ENCODE assay signal across 13 cellular contexts in the genomic region with DNA sequence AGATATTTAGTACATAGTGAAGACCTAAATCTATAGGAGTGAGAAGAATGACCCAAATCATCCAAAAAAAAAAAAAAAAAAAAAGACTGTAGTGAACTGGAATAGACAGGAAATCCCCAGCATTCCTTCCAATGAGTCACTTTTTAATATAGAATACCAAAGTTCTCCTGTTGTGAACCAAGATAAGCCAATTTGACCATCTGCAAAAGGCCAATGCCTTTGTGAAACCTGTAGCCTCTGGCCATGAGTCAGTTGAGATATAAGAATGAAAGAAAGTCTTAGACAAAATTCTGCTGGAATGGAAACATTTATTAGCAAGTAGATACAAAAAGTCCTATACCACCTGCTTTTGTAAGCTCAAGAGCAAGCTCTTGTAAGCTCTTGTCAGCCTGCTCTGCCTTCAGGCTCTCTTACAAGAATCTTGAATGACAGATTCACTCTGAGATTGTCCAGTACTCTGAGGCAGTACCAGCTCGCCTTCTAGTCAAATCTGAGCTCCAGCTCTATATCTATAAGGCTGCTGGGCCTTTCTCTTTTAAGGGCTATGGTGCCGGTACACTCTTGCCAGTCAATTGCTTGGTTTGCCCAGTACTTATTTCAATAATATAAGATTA.
DNase-seq lines count a peak whose midpoint lies in the region; ATAC-seq and TF ChIP-seq lines count a peak whose summit lies in the region.
"Had no signal": no experiment of that assay in that cellular context is flagged by ENCODE, and none has a peak within 500 bp of the region (broad histone marks: within the 10 kb centered on the region; RNA-seq: fewer than 3 reads in every experiment).

No MANE protein-coding gene starts in this region.

- H3K36me3 Mint-ChIP-seq in activated CD4-positive, alpha-beta memory T cell treated with anti-CD3 and anti-CD28 coated beads, Interleukin-2, amount 10 ng/mL, durations not matched to agents 7 days and 5 days (ENCODE audit: low read depth) = no peaks in the 10 kb centered on the region

- H2BK5ac ChIP-seq in mesendoderm (ENCODE audit: low read length) = no peak overlapping the region

- H3K79me1 ChIP-seq in mesendoderm (ENCODE audit: low read length) = no peaks in the 10 kb centered on the region

- peaks cover 5% of the 10 kb centered on the region for H3K9me3 Mint-ChIP-seq in activated CD4-positive, alpha-beta memory T cell treated with anti-CD3 and anti-CD28 coated beads, Interleukin-2, amount 10 ng/mL, durations not matched to agents 7 days and 5 days

- CTCF ChIA-PET in activated CD4-positive, alpha-beta memory T cell treated with anti-CD3 and anti-CD28 coated beads, Interleukin-2, amount 10 ng/mL, durations not matched to agents 7 days and 5 days (lab: Charles Lee) = no interaction called here

- POLR2A ChIA-PET in activated CD4-positive, alpha-beta memory T cell treated with anti-CD3 and anti-CD28 coated beads, Interleukin-2, amount 10 ng/mL, durations not matched to agents 7 days and 5 days (lab: Charles Lee) = no interaction called here

- H3K79me2 ChIP-seq in mesendoderm (ENCODE audit: control insufficient read depth, insufficient read depth, low read length) = no peaks in the 10 kb centered on the region

- no peak overlapping the region for H3K4me3 ChIP-seq in mesendoderm (ENCODE audit: low read length)
- H3K4me3 ChIP-seq: right lobe of liver, transverse colon had no signal

- no peak overlapping the region for H3K4ac ChIP-seq in mesendoderm (ENCODE audit: low read depth, low read length)

- WGBS in mesendoderm (ENCODE audit: extremely low coverage, insufficient coverage, low lambda C conversion rate) = no CpG with 5 or more reads among the region's 2 CpGs

- H3K36me3 ChIP-seq in mesendoderm (ENCODE audit: control insufficient read depth, insufficient read depth, low read length) = no peaks in the 10 kb centered on the region
- H3K36me3 ChIP-seq: right lobe of liver, transverse colon had no signal

- in situ Hi-C loops in GM13976 (cut with MboI; ENCODE audit: low sequenced_read_pairs, unreplicated experiment) = no loop called here

- peak overlapping the region; percentile 36 for H2BK15ac ChIP-seq in mesendoderm (replicated peaks; ENCODE audit: low read depth)

- H2BK120ac ChIP-seq in mesendoderm (ENCODE audit: low read depth, low read length) = no peak overlapping the region

- H3K27ac ChIP-seq in mesendoderm (ENCODE audit: low read depth, low read length) = no peak overlapping the region
- H3K27ac ChIP-seq: right lobe of liver, transverse colon, VCaP had no signal

- no peaks in the 10 kb centered on the region for H3K4me1 ChIP-seq in mesendoderm (ENCODE audit: control insufficient read depth, low read depth, low read length)
- H3K4me1 ChIP-seq: right lobe of liver, transverse colon had no signal

- TF ChIP-seq CTCF in GM13976 (IDR thresholded peaks at IDR 0.05; ENCODE audit: borderline replicate concordance, control extremely low read depth, extremely low read depth, insufficient read depth, missing control alignments) = no peak

- H3K27me3 Mint-ChIP-seq in activated CD4-positive, alpha-beta memory T cell treated with anti-CD3 and anti-CD28 coated beads, Interleukin-2, amount 10 ng/mL, durations not matched to agents 7 days and 5 days = no peaks in the 10 kb centered on the region

- ATAC-seq in GM18870 (IDR thresholded peaks at IDR 0.05; ENCODE audit: unreplicated experiment) (no peak), HG03159 (IDR thresholded peaks at IDR 0.05; ENCODE audit: unreplicated experiment) (no peak)

- no peak overlapping the region for H3K27ac Mint-ChIP-seq in activated CD4-positive, alpha-beta memory T cell treated with anti-CD3 and anti-CD28 coated beads, Interleukin-2, amount 10 ng/mL, durations not matched to agents 7 days and 5 days

- DNase-seq in COLO829 (ENCODE audit: low spot score) (peak; percentile 81), NCI-H226 (peak; percentile 95), dedifferentiated amniotic fluid mesenchymal stem cell (ENCODE audit: extremely low spot score) (peak; percentile 52), mesendoderm (no peak), GM13976 (ENCODE audit: low spot score) (no peak)
- no peak for DNase-seq in activated CD4-positive, alpha-beta memory T cell treated with anti-CD3 and anti-CD28 coated beads, Interleukin-2, amount 10 ng/mL, durations not matched to agents 7 days and 5 days
- DNase-seq: activated T-cell treated with anti-CD3 and anti-CD28 coated beads, Interleukin-2, amount 50 U/mL, for 48 hours; NCI-H2081; right lobe of liver; transverse colon had no signal

- no peak overlapping the region for H3K18ac ChIP-seq in mesendoderm (ENCODE audit: low read length)

- no peaks in the 10 kb centered on the region for H3K27me3 ChIP-seq in mesendoderm (ENCODE audit: insufficient read depth, low read length, poor library complexity)
- H3K27me3 ChIP-seq: right lobe of liver, transverse colon had no signal

- no peak overlapping the region for H3K9ac ChIP-seq in mesendoderm (ENCODE audit: low read length)

- H4K5ac ChIP-seq in mesendoderm (ENCODE audit: low read length) = no peak overlapping the region

- no peak overlapping the region for H4K8ac ChIP-seq in mesendoderm (ENCODE audit: low read depth, low read length)

- no peaks in the 10 kb centered on the region for H3K4me1 Mint-ChIP-seq in activated CD4-positive, alpha-beta memory T cell treated with anti-CD3 and anti-CD28 coated beads, Interleukin-2, amount 10 ng/mL, durations not matched to agents 7 days and 5 days

- H3K56ac ChIP-seq in mesendoderm (ENCODE audit: low read length) = no peak overlapping the region

- H3K4me2 ChIP-seq in mesendoderm (ENCODE audit: low read length) = no peak overlapping the region

- H2AK5ac ChIP-seq in mesendoderm (ENCODE audit: low read length) = no peak overlapping the region

- no peak overlapping the region for H3K23ac ChIP-seq in mesendoderm (ENCODE audit: low read length)

- H3K4me3 Mint-ChIP-seq in activated CD4-positive, alpha-beta memory T cell treated with anti-CD3 and anti-CD28 coated beads, Interleukin-2, amount 10 ng/mL, durations not matched to agents 7 days and 5 days = no peak overlapping the region

Comparison
In these comparisons a context has a peak if more than half of its experiments do, and no peak if none do; other contexts are left out.
1. DNase-seq: peak in COLO829 (single experiment), NCI-H226 (single experiment) and dedifferentiated amniotic fluid mesenchymal stem cell (single experiment); none in mesendoderm (single experiment), GM13976 (single experiment) and activated CD4-positive, alpha-beta memory T cell treated with anti-CD3 and anti-CD28 coated beads, Interleukin-2, amount 10 ng/mL, durations not matched to agents 7 days and 5 days (single experiment).